ENCODE assay signal across 8 cellular contexts in the genomic region with DNA sequence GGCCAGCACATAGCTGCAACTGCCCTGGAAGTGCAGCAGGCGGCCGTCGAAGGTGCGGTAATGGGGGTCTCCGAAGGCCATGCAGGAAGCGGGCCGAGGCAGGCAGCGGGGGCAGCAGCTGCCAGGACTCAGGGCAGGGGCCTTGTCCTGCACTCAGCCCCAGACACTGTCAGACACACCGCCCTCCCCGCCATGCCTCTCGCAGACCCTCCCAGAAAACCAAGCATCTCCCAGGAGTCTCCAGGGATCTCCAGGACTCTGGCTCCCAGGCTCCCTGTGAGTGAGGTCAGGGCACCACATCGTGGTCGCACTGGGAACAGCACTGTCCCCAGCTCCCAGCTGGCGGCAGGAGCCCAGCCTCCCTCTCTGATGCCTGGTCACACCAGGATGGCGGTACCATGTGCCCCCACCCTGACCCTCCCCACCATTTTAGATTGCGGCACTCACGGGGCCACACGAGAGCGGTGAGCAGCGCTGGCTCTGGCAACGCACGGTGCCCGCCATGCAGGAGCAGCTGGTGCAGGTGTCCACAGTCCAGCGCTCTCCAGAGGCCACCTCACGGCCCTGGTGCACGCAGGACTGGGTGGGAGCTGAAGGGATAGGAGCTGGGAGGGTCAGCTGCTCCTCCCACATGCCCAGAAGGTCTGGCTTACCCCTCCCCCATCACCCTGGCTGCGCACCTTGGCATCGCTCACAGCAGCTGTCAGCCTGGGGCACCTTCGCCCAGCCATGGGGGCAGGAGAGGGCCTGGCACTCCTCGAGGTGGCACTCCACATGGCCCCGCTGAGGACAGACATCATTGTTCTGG. TPM values are rescaled to one million over a fixed set of nuclear protein-coding genes. Genes with fewer than 3 reads are reported as not detected.
A peak's percentile ranks its signal among the peaks of the same experiment; 100 is the strongest.
DNase-seq lines count a peak whose midpoint lies in the region; ATAC-seq, FAIRE-seq and TF ChIP-seq lines count a peak whose summit lies in the region.

No MANE protein-coding gene starts in this region.

- H4K20me1 ChIP-seq in OCI-LY1 (ENCODE audit: insufficient read depth, low read length), result no peaks in the 10 kb centered on the region
- no peaks in the 10 kb centered on the region for H4K20me1 ChIP-seq in H1 (replicated peaks in 1 of 2; ENCODE audit: control insufficient read depth in 1 of 2, insufficient read depth in 2 of 2, low read length in 2 of 2)

- H2BK120ac ChIP-seq in H1 (replicated peaks; ENCODE audit: low read depth, low read length), result no peak overlapping the region

- ATAC-seq in GM19467 (IDR thresholded peaks at IDR 0.05; ENCODE audit: unreplicated experiment) (no peak), T-cell (replicated peaks in 1 of 4) (no peak)
- no peak for ATAC-seq in naive thymus-derived CD4-positive, alpha-beta T cell

- intact Hi-C loops in naive thymus-derived CD4-positive, alpha-beta T cell (cut with micrococcal nuclease), result loop anchor here in 1 of 2 donors (5.0 kb wide), 1 partner anchor 408 kb away; no protein-coding TSS in a partner anchor

- H3F3A ChIP-seq in OCI-LY1 (ENCODE audit: insufficient read depth, low read length), result no peaks in the 10 kb centered on the region

- TF ChIP-seq POLR2A in H1 (IDR thresholded peaks at IDR 0.05; ENCODE audit: control extremely low read depth in 1 of 2, low read depth in 2 of 2, low read length in 2 of 2), result no peak

- H3K4me2 ChIP-seq in OCI-LY1 (ENCODE audit: low read length), result no peak overlapping the region
- peak overlapping the region in 1 of 2 experiments; percentile 41; a peak in 2 of 4 replicates for H3K4me2 ChIP-seq in H1 (ENCODE audit: insufficient read depth in 1 of 2, low read depth in 2 of 2, low read length in 2 of 2)

- POLR2A ChIA-PET in H1 (lab: Charles Lee; ENCODE audit: partially characterized antibody), result interaction anchor here (1.4 to 3.5 kb wide), 4 partner anchors 11 to 30 kb away, joined by 4 to 22 read pairs (median 9); a partner anchor contains a TSS
- POLR2A ChIA-PET in T-cell (lab: Charles Lee), result no interaction called here
- POLR2A ChIA-PET in naive thymus-derived CD4-positive, alpha-beta T cell (lab: Charles Lee), result no interaction called here

- no peak for TF ChIP-seq EP300 in H1 (IDR thresholded peaks at IDR 0.05; ENCODE audit: borderline replicate concordance in 1 of 2, low read depth in 2 of 2, low read length in 2 of 2)

- H3K27ac ChIP-seq in OCI-LY1 (ENCODE audit: low read depth, low read length, poor library complexity, severe bottlenecking) (no peak overlapping the region), H1 (ENCODE audit: low read depth, low read length) (no peak overlapping the region)
- H3K27ac ChIP-seq in naive thymus-derived CD4-positive, alpha-beta T cell (ENCODE audit: low read depth, low read length), result no peak overlapping the region

- no peaks in the 10 kb centered on the region for H3K79me1 ChIP-seq in H1 (ENCODE audit: low read depth, low read length)

- H3K79me2 ChIP-seq in OCI-LY1 (ENCODE audit: insufficient read depth, low read length) (no peaks in the 10 kb centered on the region), H1 (ENCODE audit: control insufficient read depth in 1 of 2, insufficient read depth in 2 of 2, low read length in 2 of 2) (no peaks in the 10 kb centered on the region)

- H3K23me2 ChIP-seq in H1 (ENCODE audit: low read depth, low read length), result peaks cover 2% of the 10 kb centered on the region; the same call in 1 of the 2 replicates

- H3K4me3 ChIP-seq in AG10803 (ENCODE audit: low read length) (no peak overlapping the region), OCI-LY1 (ENCODE audit: low read depth, low read length, poor library complexity, severe bottlenecking) (no peak overlapping the region), H1 (ENCODE audit: extremely low read depth in 1 of 4, insufficient read depth in 2 of 4, low read depth in 3 of 4, low read length in 4 of 4) (no peak overlapping the region)
- no peak overlapping the region for H3K4me3 ChIP-seq in naive thymus-derived CD4-positive, alpha-beta T cell (ENCODE audit: low read length)

- peak overlapping the region; percentile 68; the same call in 1 of the 2 replicates for H2BK12ac ChIP-seq in H1 (ENCODE audit: low read depth, low read length)

- peak overlapping the region; percentile 60 for H3K18ac ChIP-seq in H1 (ENCODE audit: extremely low read depth, low read length)

- H4K91ac ChIP-seq in H1 (replicated peaks; ENCODE audit: insufficient read length, low read length), result peak overlapping the region; percentile 98

- peak; percentile 78 for FAIRE-seq in H1 (lab: Jason Lieb, UNC)

- H3K9ac ChIP-seq in OCI-LY1 (ENCODE audit: low read length) (no peak overlapping the region), H1 (replicated peaks in 1 of 4; ENCODE audit: extremely low read depth in 1 of 4, low read depth in 3 of 4, low read length in 3 of 4) (no peak overlapping the region)

- H2AFZ ChIP-seq in OCI-LY1 (ENCODE audit: low read length) (no peak overlapping the region), H1 (ENCODE audit: low read length) (peak overlapping the region; percentile 74; the same call in 1 of the 2 replicates)

- H3K36me3 Mint-ChIP-seq in T-cell, result no peaks in the 10 kb centered on the region
- no peaks in the 10 kb centered on the region for H3K36me3 Mint-ChIP-seq in naive thymus-derived CD4-positive, alpha-beta T cell

- no peaks in the 10 kb centered on the region for H3K36me3 ChIP-seq in OCI-LY1 (ENCODE audit: insufficient read depth, low read length)
- no peaks in the 10 kb centered on the region for H3K36me3 ChIP-seq in H1 (ENCODE audit: control insufficient read depth in 2 of 4, insufficient read depth in 4 of 4, low read length in 3 of 4)
- H3K36me3 ChIP-seq in naive thymus-derived CD4-positive, alpha-beta T cell (ENCODE audit: control insufficient read depth in 2 of 3, insufficient read depth in 3 of 3, low read length in 3 of 3), result no peaks in the 10 kb centered on the region

- no peak overlapping the region for H4K5ac ChIP-seq in H1 (ENCODE audit: insufficient read length, low read depth, low read length)

- H3K27me3 ChIP-seq in OCI-LY1 (ENCODE audit: insufficient read depth, low read length), result peaks cover 4% of the 10 kb centered on the region; the same call in 1 of the 2 replicates
- H3K27me3 ChIP-seq in H1 (replicated peaks in 1 of 4; ENCODE audit: control insufficient read depth in 3 of 4, extremely low read depth in 1 of 4, insufficient read depth in 3 of 4, low read length in 3 of 4), result no peaks in the 10 kb centered on the region; a peak in 1 of 7 replicates
- H3K27me3 ChIP-seq in naive thymus-derived CD4-positive, alpha-beta T cell (ENCODE audit: control insufficient read depth in 2 of 2, insufficient read depth in 2 of 2, low read length in 2 of 2), result no peaks in the 10 kb centered on the region

- no peak overlapping the region for H2BK5ac ChIP-seq in H1 (ENCODE audit: low read depth, low read length)

- H2BK15ac ChIP-seq in H1 (ENCODE audit: low read length), result peak overlapping the region; percentile 92

- no peaks in the 10 kb centered on the region for H3K9me3 ChIP-seq in OCI-LY1 (ENCODE audit: low read length)
- H3K9me3 ChIP-seq in H1 (ENCODE audit: insufficient read depth in 2 of 2, low read depth in 1 of 2, low read length in 1 of 2), result no peaks in the 10 kb centered on the region
- no peaks in the 10 kb centered on the region for H3K9me3 ChIP-seq in naive thymus-derived CD4-positive, alpha-beta T cell (ENCODE audit: control insufficient read depth in 2 of 3, low read length in 3 of 3)

- no peaks in the 10 kb centered on the region for H3K9me3 Mint-ChIP-seq in T-cell
- H3K9me3 Mint-ChIP-seq in naive thymus-derived CD4-positive, alpha-beta T cell, result no peaks in the 10 kb centered on the region

- 52% methylated on average over 31 of the region's 31 CpGs; no CpG with 5 or more reads in 1 of the 2 experiments for WGBS in H1 (ENCODE audit: extremely low coverage in 1 of 2, insufficient coverage in 1 of 2, insufficient read length in 1 of 2, insufficient replicate concordance in 2 of 2, low coverage in 1 of 2, low lambda C conversion rate in 2 of 2, missing lambda C conversion rate in 1 of 2), 2 experiments

- H2BK20ac ChIP-seq in H1 (ENCODE audit: low read length), result 0 out of 2 replicates have a peak overlapping the region, but pooled peaks have one; percentile 80

- no peak overlapping the region for H3K27ac Mint-ChIP-seq in T-cell
- no peak overlapping the region for H3K27ac Mint-ChIP-seq in naive thymus-derived CD4-positive, alpha-beta T cell

- TF ChIP-seq CTCF in AG10803 (conservative IDR thresholded peaks at IDR 0.05; ENCODE audit: low read length), result peak; percentile 84
- TF ChIP-seq CTCF in OCI-LY1 (IDR thresholded peaks at IDR 0.05; ENCODE audit: low read length), result peak; percentile 48; the same call in 1 of the 2 replicates
- TF ChIP-seq CTCF in H1 (IDR thresholded peaks at IDR 0.05; ENCODE audit: control extremely low read depth in 1 of 3, insufficient read depth in 1 of 3, low read depth in 1 of 3, low read length in 3 of 3), result peak in 2 of 3 experiments; percentile 96 to 97; a peak in 3 of 4 replicates

- DNase-seq in AG10803 (ENCODE audit: low read depth) (peak; percentile 58), HCEC 1CT (peak; percentile 55), H1 (ENCODE audit: low read depth in 1 of 2, low spot score in 2 of 2) (peak in 1 of 2 experiments; percentile 89), middle frontal gyrus (ENCODE audit: extremely low spot score, low spot score) (peak; percentile 52), T-cell (no peak)
- no peak for DNase-seq in naive thymus-derived CD4-positive, alpha-beta T cell

- H3K4me1 Mint-ChIP-seq in T-cell, result peaks cover 0 to 3% (median 0%) of the 10 kb centered on the region in 3 donors
- peaks cover 0 to 11% (median 0%) of the 10 kb centered on the region in 7 donors for H3K4me1 Mint-ChIP-seq in naive thymus-derived CD4-positive, alpha-beta T cell

- H3K27me3 Mint-ChIP-seq in T-cell, result peaks cover 0 to 1% of the 10 kb centered on the region in 2 donors
- H3K27me3 Mint-ChIP-seq in naive thymus-derived CD4-positive, alpha-beta T cell, result no peaks in the 10 kb centered on the region

- H3K4me3 Mint-ChIP-seq in T-cell, result no peak overlapping the region
- H3K4me3 Mint-ChIP-seq in naive thymus-derived CD4-positive, alpha-beta T cell, result no peak overlapping the region

- H3K14ac ChIP-seq in H1 (ENCODE audit: insufficient read length), result no peak overlapping the region

- no peak overlapping the region for H3K56ac ChIP-seq in H1 (replicated peaks; ENCODE audit: insufficient read length, low read depth, low read length)

- H3K4me1 ChIP-seq in OCI-LY1 (ENCODE audit: insufficient read depth, low read length, severe bottlenecking) (peaks cover 9% of the 10 kb centered on the region), H1 (replicated peaks in 1 of 4; ENCODE audit: control insufficient read depth in 3 of 4, insufficient read depth in 4 of 4, low read length in 3 of 4) (peaks cover 0 to 6% (median 4%) of the 10 kb centered on the region in 4 experiments; a peak in 4 of 7 replicates)
- no peaks in the 10 kb centered on the region for H3K4me1 ChIP-seq in naive thymus-derived CD4-positive, alpha-beta T cell (ENCODE audit: control insufficient read depth in 2 of 2, insufficient read depth in 2 of 2, low read length in 2 of 2)

- no peak overlapping the region for H3K23ac ChIP-seq in H1 (ENCODE audit: insufficient read length)

- no peak overlapping the region; the same call in 1 of the 2 replicates for H2AK5ac ChIP-seq in H1 (ENCODE audit: low read depth, low read length)

- peak overlapping the region; percentile 85 for H3K4ac ChIP-seq in H1 (replicated peaks; ENCODE audit: insufficient read length, low read depth, low read length)

- CTCF ChIA-PET in H1 (lab: Charles Lee; ENCODE audit: partially characterized antibody) (interaction anchor here (0.6 to 10.3 kb wide), 38 partner anchors 9 to 468 kb away, joined by 3 to 189 read pairs (median 5); a partner anchor contains a TSS), T-cell (lab: Charles Lee) (interaction anchor here in 1 of 2 donors (1.0 kb wide), 1 partner anchor 126 kb away, joined by 5 read pairs; no protein-coding TSS in a partner anchor)
- CTCF ChIA-PET in naive thymus-derived CD4-positive, alpha-beta T cell (lab: Charles Lee), result interaction anchor here (1.6 kb wide), 1 partner anchor 455 kb away, joined by 3 read pairs; no protein-coding TSS in a partner anchor

- TF ChIP-seq RAD21 in H1 (IDR thresholded peaks at IDR 0.05 in 1 of 2, conservative IDR thresholded peaks at IDR 0.05 in 1 of 2; ENCODE audit: low read depth in 2 of 2, low read length in 2 of 2), result peak; percentile 99

- peak overlapping the region; percentile 86 for H4K8ac ChIP-seq in H1 (ENCODE audit: extremely low read depth, insufficient read depth, low read length)

- no peaks in the 10 kb centered on the region for H3K9me2 ChIP-seq in OCI-LY1 (ENCODE audit: low read depth, low read length)

RNA-seq across cellular contexts. Expression of a gene that starts 17.5 kb away (rescaled TPM):
- total RNA-seq in H1 (2021; fragmentation: NEBNext Ultra II Directional; extraction: Animal tissue kit (Norgen Biotek cat#: 25700)), result 104 TPM in 2 replicates
- 318 and 344 TPM in 2 replicates for polyA plus RNA-seq in H1 (2011; rRNA removed)
- polyA plus RNA-seq in H1 (2011; cell fraction: cytosol; rRNA removed), result 227 TPM
- 147 TPM for polyA plus RNA-seq in H1 (2011; cell fraction: nucleus; rRNA removed)
- 165 to 195 TPM (median 180 TPM) in 4 replicates for polyA plus RNA-seq in H1 (2012, experiment 1 of 2)
- polyA plus RNA-seq in H1 (2012, experiment 2 of 2), result 412 TPM
- polyA plus RNA-seq in H1 (2013, experiment 1 of 2), result 164 TPM
- polyA plus RNA-seq in H1 (2013, experiment 2 of 2), result 168 TPM
- polyA minus RNA-seq in H1 (2011; rRNA and poly(A)+ RNA removed), result 36.9 and 39.0 TPM in 2 replicates
- 25.6 TPM for polyA minus RNA-seq in H1 (2011; cell fraction: cytosol; rRNA and poly(A)+ RNA removed)
- 35.3 TPM for polyA minus RNA-seq in H1 (2011; cell fraction: nucleus; rRNA and poly(A)+ RNA removed)
- 10 to 100 TPM; 62.6 to 78.1 (median 75.5) TPM for total RNA-seq in T-cell
- 100 to 1,000 TPM in 2 of 5 experiments, 10 to 100 TPM in 3; 58.4 to 116 (median 79.1) TPM for total RNA-seq in naive thymus-derived CD4-positive, alpha-beta T cell
- 100 to 1,000 TPM; 339 to 340 TPM for polyA plus RNA-seq in naive thymus-derived CD4-positive, alpha-beta T cell

RNA-seq across cellular contexts. Expression of a gene that starts 30.4 kb away (rescaled TPM):
- 1.8 and 2.0 TPM in 2 replicates for total RNA-seq in H1 (2021; fragmentation: NEBNext Ultra II Directional; extraction: Animal tissue kit (Norgen Biotek cat#: 25700))
- polyA plus RNA-seq in H1 (2011; rRNA removed), result 1.3 and 2.1 TPM in 2 replicates
- 1.6 TPM for polyA plus RNA-seq in H1 (2011; cell fraction: cytosol; rRNA removed)
- 8.1 TPM for polyA plus RNA-seq in H1 (2011; cell fraction: nucleus; rRNA removed)
- polyA plus RNA-seq in H1 (2012, experiment 1 of 2), result 1.1 to 2.3 TPM (median 1.6 TPM) in 4 replicates
- 0.51 TPM for polyA plus RNA-seq in H1 (2012, experiment 2 of 2)
- polyA plus RNA-seq in H1 (2013, experiment 1 of 2), result 1.8 TPM
- 1.5 TPM for polyA plus RNA-seq in H1 (2013, experiment 2 of 2)
- polyA minus RNA-seq in H1 (2011; rRNA and poly(A)+ RNA removed), result 1.1 and 1.4 TPM in 2 replicates
- 0.59 TPM for polyA minus RNA-seq in H1 (2011; cell fraction: cytosol; rRNA and poly(A)+ RNA removed)
- polyA minus RNA-seq in H1 (2011; cell fraction: nucleus; rRNA and poly(A)+ RNA removed), result 4.3 TPM
- total RNA-seq in T-cell, result under 1 TPM; 0.20 to 0.92 (median 0.53) TPM
- 1 to 10 TPM in 1 of 5 experiments, under 1 TPM in 3, not detected in 1; 0.10 to 1.6 (median 0.24) TPM for total RNA-seq in naive thymus-derived CD4-positive, alpha-beta T cell
- polyA plus RNA-seq in naive thymus-derived CD4-positive, alpha-beta T cell, result not detected

RNA-seq across cellular contexts. Expression of a gene that starts 49.9 kb away (rescaled TPM):
- 10.7 and 12.0 TPM in 2 replicates for total RNA-seq in H1 (2021; fragmentation: NEBNext Ultra II Directional; extraction: Animal tissue kit (Norgen Biotek cat#: 25700))
- 1.9 and 3.3 TPM in 2 replicates for polyA plus RNA-seq in H1 (2011; rRNA removed)
- polyA plus RNA-seq in H1 (2011; cell fraction: cytosol; rRNA removed), result 2.3 TPM
- 9.5 TPM for polyA plus RNA-seq in H1 (2011; cell fraction: nucleus; rRNA removed)
- polyA plus RNA-seq in H1 (2012, experiment 1 of 2), result 5.2 to 7.9 TPM (median 6.6 TPM) in 4 replicates
- 5.2 TPM for polyA plus RNA-seq in H1 (2012, experiment 2 of 2)
- polyA plus RNA-seq in H1 (2013, experiment 1 of 2), result 8.3 TPM
- 7.8 TPM for polyA plus RNA-seq in H1 (2013, experiment 2 of 2)
- polyA minus RNA-seq in H1 (2011; rRNA and poly(A)+ RNA removed), result 4.5 and 5.1 TPM in 2 replicates
- polyA minus RNA-seq in H1 (2011; cell fraction: cytosol; rRNA and poly(A)+ RNA removed), result 7.1 TPM
- 5.7 TPM for polyA minus RNA-seq in H1 (2011; cell fraction: nucleus; rRNA and poly(A)+ RNA removed)
- under 1 TPM; 0.05 to 0.93 (median 0.38) TPM for total RNA-seq in T-cell
- total RNA-seq in naive thymus-derived CD4-positive, alpha-beta T cell, result under 1 TPM in 2 of 5 experiments, not detected in 3; 0.05 to 0.19 TPM
- not detected for polyA plus RNA-seq in naive thymus-derived CD4-positive, alpha-beta T cell

RNA-seq across cellular contexts. Expression of a gene that starts 57.6 kb away (rescaled TPM):
- total RNA-seq in H1 (2021; fragmentation: NEBNext Ultra II Directional; extraction: Animal tissue kit (Norgen Biotek cat#: 25700)), result 0.28 and 0.75 TPM in 2 replicates
- polyA plus RNA-seq in H1 (2011; rRNA removed), result 1.1 and 1.5 TPM in 2 replicates
- polyA plus RNA-seq in H1 (2011; cell fraction: cytosol; rRNA removed), result 1.5 TPM
- polyA plus RNA-seq in H1 (2011; cell fraction: nucleus; rRNA removed), result 2.5 TPM
- polyA plus RNA-seq in H1 (2012, experiment 1 of 2), result 0.93 to 1.4 TPM (median 1.2 TPM) in 4 replicates
- 1.7 TPM for polyA plus RNA-seq in H1 (2012, experiment 2 of 2)
- polyA plus RNA-seq in H1 (2013, experiment 1 of 2), result 0.55 TPM
- polyA plus RNA-seq in H1 (2013, experiment 2 of 2), result 0.44 TPM
- polyA minus RNA-seq in H1 (2011; rRNA and poly(A)+ RNA removed), result 0.83 and 1.8 TPM in 2 replicates
- polyA minus RNA-seq in H1 (2011; cell fraction: cytosol; rRNA and poly(A)+ RNA removed), result 1.2 TPM
- polyA minus RNA-seq in H1 (2011; cell fraction: nucleus; rRNA and poly(A)+ RNA removed), result 1.1 TPM
- 10 to 100 TPM in 1 of 5 donors, 1 to 10 TPM in 4; 2.2 to 12.7 (median 6.6) TPM for total RNA-seq in T-cell
- 10 to 100 TPM in 1 of 5 experiments, 1 to 10 TPM in 4; 1.7 to 33.2 (median 4.6) TPM for total RNA-seq in naive thymus-derived CD4-positive, alpha-beta T cell
- polyA plus RNA-seq in naive thymus-derived CD4-positive, alpha-beta T cell, result under 1 TPM; 0.38 to 0.95 TPM

Comparison
In these comparisons a context has a peak if more than half of its experiments do, and no peak if none do; other contexts are left out.
1. DNase-seq: peak in AG10803 (single experiment), HCEC 1CT (single experiment) and middle frontal gyrus (single experiment); none in T-cell (0 of 34) and naive thymus-derived CD4-positive, alpha-beta T cell (0 of 9).
2. Peak in every context shown above with its lines, with median percentiles within 50 percentile points of each other: CTCF ChIP-seq.